In genomic region chr16:78496189-78496588, GRCh38 we compare ENCODE assay signal across 11 cellular contexts.
"Had no signal": no experiment of that assay in that cellular context is flagged by ENCODE, and none has a peak within 500 bp of the region (broad histone marks: within the 10 kb centered on the region; RNA-seq: fewer than 3 reads in every experiment).

No MANE protein-coding gene starts in this region.

- H3K4me3 ChIP-seq: GM23248, GM23338, HAP-1 had no signal

- H3K4me2 ChIP-seq: GM23338 had no signal

- FAIRE-seq: H1, H54 had no signal

- H3K4me1 ChIP-seq: HAP-1 had no signal

- DNase-seq: GM23248, GOT3, H7, H9, HCEC 1CT, HFFc6 had no signal

- H3K27ac ChIP-seq: GM23248 had no signal

- H2AFZ ChIP-seq: GM23248, GM23338 had no signal

- H3K36me3 ChIP-seq: HAP-1 had no signal

- ATAC-seq: GM23338, HCT116 had no signal

- H3K9me3 ChIP-seq: HAP-1 had no signal

- H3K9ac ChIP-seq: GM23248 had no signal
